16 cellular contexts compared by ENCODE assay signal in genomic region chr19:3838661-3839060, GRCh38. TPM values are rescaled to one million over a fixed set of nuclear protein-coding genes. Genes with fewer than 3 reads are reported as not detected.
A peak's percentile ranks its signal among the peaks of the same experiment; 100 is the strongest.
DNase-seq lines count a peak whose midpoint lies in the region; ATAC-seq and TF ChIP-seq lines count a peak whose summit lies in the region.
"Had no signal": no experiment of that assay in that cellular context is flagged by ENCODE, and none has a peak within 500 bp of the region (broad histone marks: within the 10 kb centered on the region; RNA-seq: fewer than 3 reads in every experiment).

No MANE protein-coding gene starts in this region.

- DNase-seq in activated naive CD4-positive, alpha-beta T cell treated with anti-CD3 and anti-CD28 coated beads for 36 hours: no peak
- DNase-seq in activated naive CD4-positive, alpha-beta T cell treated with anti-CD3 and anti-CD28 coated beads, Interleukin-2, amount 50 U/mL, for 72 hours (ENCODE audit: low spot score in 2 of 2): no peak
- DNase-seq in endothelial cell (ENCODE audit: low spot score) (no peak), osteoblast (ENCODE audit: insufficient read length, low spot score, missing footprints) (peak; percentile 36), AG20443 (ENCODE audit: low spot score) (no peak), UCSD-AML1 (lab: John Stamatoyannopoulos, UW; ENCODE audit: unreplicated experiment) (no peak)
- DNase-seq: 8988T; C1 segment of cervical spinal cord; Calu3; CD4-positive, alpha-beta T cell; DMS79 treated with DMSO at 0.1 percent for 48 hours; EL had no signal

- H3K79me2 ChIP-seq in osteoblast (ENCODE audit: insufficient read depth, low read length): no peaks in the 10 kb centered on the region

- no peaks in the 10 kb centered on the region for H3K9me3 ChIP-seq in osteoblast (ENCODE audit: low read depth, low read length)

- no peaks in the 10 kb centered on the region for H4K20me1 ChIP-seq in osteoblast (ENCODE audit: insufficient read depth, low read length)

- H3K36me3 ChIP-seq in osteoblast (ENCODE audit: insufficient read depth, low read length): no peaks in the 10 kb centered on the region

- ATAC-seq in activated naive CD4-positive, alpha-beta T cell treated with anti-CD3 and anti-CD28 coated beads, Interleukin-2, amount 50 U/mL, for 72 hours: no peak
- no peak for ATAC-seq in GM21717 (IDR thresholded peaks at IDR 0.05; ENCODE audit: unreplicated experiment)
- ATAC-seq: HCT116 had no signal

- no peak for TF ChIP-seq CTCF in endothelial cell (IDR thresholded peaks at IDR 0.05; ENCODE audit: unreplicated experiment)
- no peak for TF ChIP-seq CTCF in osteoblast (IDR thresholded peaks at IDR 0.05; ENCODE audit: extremely low read depth, low read depth, low read length)

- H3K4me1 Mint-ChIP-seq in activated naive CD4-positive, alpha-beta T cell treated with anti-CD3 and anti-CD28 coated beads for 36 hours (ENCODE audit: low read depth): peaks cover 4% of the 10 kb centered on the region
- H3K4me1 Mint-ChIP-seq in endothelial cell (ENCODE audit: unreplicated experiment): no peaks in the 10 kb centered on the region
- H3K4me1 Mint-ChIP-seq: B cell had no signal

- no peak overlapping the region for H3K4me3 Mint-ChIP-seq in activated naive CD4-positive, alpha-beta T cell treated with anti-CD3 and anti-CD28 coated beads for 36 hours
- H3K4me3 Mint-ChIP-seq in endothelial cell (ENCODE audit: unreplicated experiment): peak overlapping the region; percentile 7
- H3K4me3 Mint-ChIP-seq: B cell; CD4-positive, alpha-beta T cell had no signal

- CTCF ChIA-PET in activated naive CD4-positive, alpha-beta T cell treated with anti-CD3 and anti-CD28 coated beads for 36 hours (lab: Charles Lee): no interaction called here

- H2AFZ ChIP-seq in osteoblast (ENCODE audit: low read length): no peak overlapping the region

- no peak overlapping the region for H3K4me2 ChIP-seq in osteoblast (ENCODE audit: insufficient read depth, low read length)

- H3K9me3 Mint-ChIP-seq in activated naive CD4-positive, alpha-beta T cell treated with anti-CD3 and anti-CD28 coated beads for 36 hours: peaks cover 10% of the 10 kb centered on the region
- H3K9me3 Mint-ChIP-seq in activated naive CD4-positive, alpha-beta T cell treated with anti-CD3 and anti-CD28 coated beads, Interleukin-2, amount 50 U/mL, for 72 hours: peaks cover 0 to 4% of the 10 kb centered on the region in 2 donors
- no peaks in the 10 kb centered on the region for H3K9me3 Mint-ChIP-seq in endothelial cell (ENCODE audit: unreplicated experiment)
- H3K9me3 Mint-ChIP-seq: CD4-positive, alpha-beta T cell had no signal

- no peaks in the 10 kb centered on the region for H3K27me3 Mint-ChIP-seq in activated naive CD4-positive, alpha-beta T cell treated with anti-CD3 and anti-CD28 coated beads for 36 hours (ENCODE audit: low read depth)
- peaks cover 2% of the 10 kb centered on the region for H3K27me3 Mint-ChIP-seq in endothelial cell (ENCODE audit: unreplicated experiment)
- H3K27me3 Mint-ChIP-seq: B cell; CD4-positive, alpha-beta T cell had no signal

- intact Hi-C loops in activated naive CD4-positive, alpha-beta T cell treated with anti-CD3 and anti-CD28 coated beads for 36 hours (cut with micrococcal nuclease): no loop called here

- H3K36me3 Mint-ChIP-seq in activated naive CD4-positive, alpha-beta T cell treated with anti-CD3 and anti-CD28 coated beads for 36 hours (ENCODE audit: low read depth): no peaks in the 10 kb centered on the region
- H3K36me3 Mint-ChIP-seq in activated naive CD4-positive, alpha-beta T cell treated with anti-CD3 and anti-CD28 coated beads, Interleukin-2, amount 50 U/mL, for 72 hours: peaks cover 0 to 4% of the 10 kb centered on the region in 2 donors
- H3K36me3 Mint-ChIP-seq in endothelial cell (ENCODE audit: low read depth, unreplicated experiment): no peaks in the 10 kb centered on the region

- H3K27ac Mint-ChIP-seq in activated naive CD4-positive, alpha-beta T cell treated with anti-CD3 and anti-CD28 coated beads for 36 hours: peak overlapping the region; percentile 59
- no peak overlapping the region for H3K27ac Mint-ChIP-seq in activated naive CD4-positive, alpha-beta T cell treated with anti-CD3 and anti-CD28 coated beads, Interleukin-2, amount 50 U/mL, for 72 hours
- H3K27ac Mint-ChIP-seq in endothelial cell (ENCODE audit: unreplicated experiment): no peak overlapping the region
- H3K27ac Mint-ChIP-seq: B cell; CD4-positive, alpha-beta T cell had no signal

- H3K27me3 ChIP-seq in osteoblast (ENCODE audit: insufficient read depth, low read length): peaks cover 15% of the 10 kb centered on the region

- no peak overlapping the region for H3K27ac ChIP-seq in osteoblast (ENCODE audit: low read depth, low read length)

- H3K4me1 ChIP-seq in osteoblast (ENCODE audit: insufficient read depth, low read length): no peaks in the 10 kb centered on the region

- H3K4me3 ChIP-seq in osteoblast (ENCODE audit: insufficient read depth, low read length): no peak overlapping the region

RNA-seq across cellular contexts. Expression of gene ZFR2, which starts 30.2 kb away (rescaled TPM):
- under 1 TPM in 1 of 2 experiments, not detected in 1; 0.27 TPM for total RNA-seq in activated naive CD4-positive, alpha-beta T cell treated with anti-CD3 and anti-CD28 coated beads for 36 hours
- under 1 TPM; 0.11 to 0.70 TPM for total RNA-seq in activated naive CD4-positive, alpha-beta T cell treated with anti-CD3 and anti-CD28 coated beads, Interleukin-2, amount 50 U/mL, for 72 hours
- total RNA-seq in endothelial cell (ENCODE audit: unreplicated experiment) (1.8 TPM), osteoblast (not detected in 2 replicates)
- total RNA-seq: Calu3, H4 had no signal

RNA-seq across cellular contexts. Expression of gene ATCAY, which starts 41.8 kb away (rescaled TPM):
- under 1 TPM in 1 of 2 experiments, not detected in 1; 0.07 TPM for total RNA-seq in activated naive CD4-positive, alpha-beta T cell treated with anti-CD3 and anti-CD28 coated beads for 36 hours
- under 1 TPM in 1 of 2 donors, not detected in 1; 0.39 TPM for total RNA-seq in activated naive CD4-positive, alpha-beta T cell treated with anti-CD3 and anti-CD28 coated beads, Interleukin-2, amount 50 U/mL, for 72 hours
- total RNA-seq in endothelial cell (ENCODE audit: unreplicated experiment) (0.67 TPM), osteoblast (not detected in 2 replicates)
- total RNA-seq: B cell; Calu3; CD4-positive, alpha-beta T cell; H4 had no signal

RNA-seq across cellular contexts. Expression of gene MATK, which starts 52.5 kb away (rescaled TPM):
- 10 to 100 TPM; 12.7 to 13.7 TPM for total RNA-seq in activated naive CD4-positive, alpha-beta T cell treated with anti-CD3 and anti-CD28 coated beads for 36 hours
- total RNA-seq in activated naive CD4-positive, alpha-beta T cell treated with anti-CD3 and anti-CD28 coated beads, Interleukin-2, amount 50 U/mL, for 72 hours: 10 to 100 TPM in 1 of 2 donors, 1 to 10 TPM in 1; 7.4 to 27.8 TPM
- total RNA-seq in endothelial cell (ENCODE audit: unreplicated experiment): 10.9 TPM
- not detected in 2 replicates for total RNA-seq in osteoblast
- total RNA-seq: Calu3 had no signal
